8 cellular contexts compared by ENCODE assay signal in genomic region chr16:56355786-56356275, GRCh38.
DNase-seq lines count a peak whose midpoint lies in the region; ATAC-seq and TF ChIP-seq lines count a peak whose summit lies in the region.

No MANE protein-coding gene starts in this region.

- peak overlapping the region; percentile 26 for H3K4me3 ChIP-seq in SJSA1
- H3K4me3 ChIP-seq in endodermal cell (ENCODE audit: low read length): peak overlapping the region; percentile 61
- peak overlapping the region; percentile 76 for H3K4me3 ChIP-seq in osteoblast (ENCODE audit: insufficient read depth, low read length)

- H3K79me2 ChIP-seq in osteoblast (ENCODE audit: insufficient read depth, low read length): no peaks in the 10 kb centered on the region

- WGBS in endodermal cell (ENCODE audit: insufficient coverage in 1 of 2, insufficient read length in 1 of 2), 2 experiments: 71 to 100% methylated on average over 1 to 14 of the region's 14 CpGs

- TF ChIP-seq CTCF in Calu3 (IDR thresholded peaks at IDR 0.05; ENCODE audit: unreplicated experiment) (no peak), endodermal cell (conservative IDR thresholded peaks at IDR 0.05) (no peak), osteoblast (IDR thresholded peaks at IDR 0.05; ENCODE audit: extremely low read depth, low read depth, low read length) (no peak)

- H3K36me3 Mint-ChIP-seq in Calu3 (ENCODE audit: insufficient read depth, unreplicated experiment) (peaks cover 22% of the 10 kb centered on the region), endodermal cell (ENCODE audit: low read depth) (no peaks in the 10 kb centered on the region)

- H3K27ac ChIP-seq in SJSA1 (peak overlapping the region; percentile 88), endodermal cell (ENCODE audit: low read depth, low read length) (peak overlapping the region; percentile 41), osteoblast (ENCODE audit: low read depth, low read length) (peak overlapping the region; percentile 94)

- intact Hi-C loops in Calu3 (cut with micrococcal nuclease; ENCODE audit: unreplicated experiment): no loop called here

- peak overlapping the region; percentile 92 for H2AFZ ChIP-seq in osteoblast (ENCODE audit: low read length)

- no peaks in the 10 kb centered on the region for H4K20me1 ChIP-seq in osteoblast (ENCODE audit: insufficient read depth, low read length)

- no peaks in the 10 kb centered on the region for H3K9me3 Mint-ChIP-seq in Calu3 (ENCODE audit: low read depth, unreplicated experiment)
- H3K9me3 Mint-ChIP-seq in endodermal cell: no peaks in the 10 kb centered on the region

- H3K27me3 ChIP-seq in SJSA1 (replicated peaks): no peaks in the 10 kb centered on the region
- no peaks in the 10 kb centered on the region for H3K27me3 ChIP-seq in endodermal cell (ENCODE audit: control insufficient read depth, insufficient read depth, low read length, poor library complexity, severe bottlenecking)
- no peaks in the 10 kb centered on the region for H3K27me3 ChIP-seq in osteoblast (ENCODE audit: insufficient read depth, low read length)

- H3K9ac ChIP-seq in endodermal cell (ENCODE audit: extremely low read depth, low read length, poor library complexity, severe bottlenecking): peak overlapping the region; percentile 49

- DNase-seq in Calu3 (no peak), SJSA1 (ENCODE audit: low read depth in 1 of 2, low spot score in 2 of 2) (peak in 1 of 2 experiments; percentile 38), endodermal cell (peak; percentile 47), osteoblast (ENCODE audit: insufficient read length, low spot score, missing footprints) (peak; percentile 73), COR-L47 (lab: John Stamatoyannopoulos, UW) (no peak), HT-29 (ENCODE audit: low spot score) (no peak), UCSD-AML1 (lab: John Stamatoyannopoulos, UW; ENCODE audit: unreplicated experiment) (no peak)

- H3K4me2 ChIP-seq in osteoblast (ENCODE audit: insufficient read depth, low read length): peak overlapping the region; percentile 93

- 0 out of 2 replicates have a peak, but pooled peaks cover 2% of the 10 kb centered on the region for H3K36me3 ChIP-seq in SJSA1
- H3K36me3 ChIP-seq in endodermal cell (ENCODE audit: control insufficient read depth, insufficient read depth, low read length): peaks cover 2% of the 10 kb centered on the region
- no peaks in the 10 kb centered on the region for H3K36me3 ChIP-seq in osteoblast (ENCODE audit: insufficient read depth, low read length)

- peaks cover 19% of the 10 kb centered on the region for H3K27me3 Mint-ChIP-seq in Calu3 (ENCODE audit: unreplicated experiment)
- H3K27me3 Mint-ChIP-seq in endodermal cell (ENCODE audit: insufficient read depth): no peaks in the 10 kb centered on the region

- H3K9me3 ChIP-seq in SJSA1 (replicated peaks) (no peaks in the 10 kb centered on the region), endodermal cell (ENCODE audit: control insufficient read depth, low read length) (no peaks in the 10 kb centered on the region), osteoblast (ENCODE audit: low read depth, low read length) (no peaks in the 10 kb centered on the region)

- ATAC-seq in GM21447 (IDR thresholded peaks at IDR 0.05; ENCODE audit: unreplicated experiment): no peak

- peaks cover 23% of the 10 kb centered on the region for H3K4me1 ChIP-seq in SJSA1 (replicated peaks)
- peaks cover 12% of the 10 kb centered on the region for H3K4me1 ChIP-seq in endodermal cell (ENCODE audit: control insufficient read depth, insufficient read depth, low read length)
- peaks cover 12% of the 10 kb centered on the region for H3K4me1 ChIP-seq in osteoblast (ENCODE audit: insufficient read depth, low read length)

- no TSS peak for BruUV-seq in Calu3 (replicated peaks; lab: Mats Ljungman, UMichigan)

- CTCF ChIA-PET in Calu3 (lab: Charles Lee): interaction anchor here (1.2 to 1.5 kb wide), 8 partner anchors 11 to 124 kb away, joined by 3 to 9 read pairs (median 6); partner anchors contain the start of genes NUDT21 and OGFOD1

- H3K4me3 Mint-ChIP-seq in Calu3 (ENCODE audit: low read depth, unreplicated experiment) (peak overlapping the region; percentile 65), endodermal cell (peak overlapping the region; percentile 57)

- H3K4me1 Mint-ChIP-seq in Calu3 (ENCODE audit: low read depth, unreplicated experiment): peaks cover 11% of the 10 kb centered on the region
- peaks cover 34% of the 10 kb centered on the region for H3K4me1 Mint-ChIP-seq in endodermal cell

- H3K27ac Mint-ChIP-seq in Calu3 (ENCODE audit: unreplicated experiment) (no peak overlapping the region), endodermal cell (peak overlapping the region; percentile 93)

Comparison
In these comparisons a context has a peak if more than half of its experiments do, and no peak if none do; other contexts are left out.
1. DNase-seq: peak in endodermal cell (single experiment) and osteoblast (single experiment); none in Calu3 (single experiment), COR-L47 (single experiment), HT-29 (single experiment) and UCSD-AML1 (single experiment).
2. H3K27ac ChIP-seq: peak in every context shown above with its lines; median percentile 94 in osteoblast; 88 in SJSA1; 41 in endodermal cell.
3. H3K4me3 ChIP-seq: peak in every context shown above with its lines; median percentile 76 in osteoblast; 61 in endodermal cell; 26 in SJSA1.